In genomic region chr4:108620101-108620932, GRCh38 we compare ENCODE assay signal across 8 cellular contexts. TPM values are rescaled to one million over a fixed set of nuclear protein-coding genes. Genes with fewer than 3 reads are reported as not detected.
A peak's percentile ranks its signal among the peaks of the same experiment; 100 is the strongest.
DNase-seq lines count a peak whose midpoint lies in the region; ATAC-seq, FAIRE-seq and TF ChIP-seq lines count a peak whose summit lies in the region.

RPL34 (plus strand) TSS chr4:108620576; CDS start chr4:108621960, 1,384 bp downstream.

- WGBS in esophagus muscularis mucosa = under 1% methylated on average over 32 of the region's 32 CpGs

- peak within 1 kb of the TSS; percentile 83 to 100 for H3K4me3 Mint-ChIP-seq in activated T-cell treated with anti-CD3 and anti-CD28 coated beads, Interleukin-2, amount 50 U/mL, for 72 hours

- H3K4me3 ChIP-seq in esophagus muscularis mucosa = peak within 1 kb of the TSS; percentile 63 to 78 (median 72)
- peak within 1 kb of the TSS; percentile 81 to 91 for H3K4me3 ChIP-seq in muscle layer of duodenum (ENCODE audit: low read depth in 1 of 2, low read length in 2 of 2)

- no peak for TF ChIP-seq EP300 in esophagus muscularis mucosa (IDR thresholded peaks at IDR 0.05)

- intact Hi-C loops in esophagus muscularis mucosa (cut with DNase I) = no loop called here

- H3K36me3 Mint-ChIP-seq in activated T-cell treated with anti-CD3 and anti-CD28 coated beads, Interleukin-2, amount 50 U/mL, for 72 hours (ENCODE audit: insufficient read depth in 2 of 2) = peaks cover 35 to 58% of the 10 kb centered on the region in 2 donors

- peak; percentile 88 for FAIRE-seq in RCC 7860 (lab: Jason Lieb, UNC)

- peaks cover 49% of the 10 kb centered on the region for H3K36me3 ChIP-seq in KOPT-K1 (ENCODE audit: insufficient read depth, low read length)
- peaks cover 21 to 38% (median 36%) of the 10 kb centered on the region in 4 donors for H3K36me3 ChIP-seq in esophagus muscularis mucosa
- H3K36me3 ChIP-seq in muscle layer of duodenum (ENCODE audit: control insufficient read depth in 1 of 2, insufficient read depth in 2 of 2, low read length in 2 of 2) = peaks cover 25 to 35% of the 10 kb centered on the region in 2 donors

- H3K4me1 ChIP-seq in esophagus muscularis mucosa (peaks cover 12 to 46% (median 38%) of the 10 kb centered on the region in 4 donors), muscle layer of duodenum (ENCODE audit: control insufficient read depth in 1 of 2, insufficient read depth in 2 of 2, low read length in 2 of 2) (peaks cover 8 to 17% of the 10 kb centered on the region in 2 donors)

- H3K27me3 Mint-ChIP-seq in activated T-cell treated with anti-CD3 and anti-CD28 coated beads, Interleukin-2, amount 50 U/mL, for 72 hours (ENCODE audit: low read depth) = no peaks in the 10 kb centered on the region

- H3K4me1 Mint-ChIP-seq in activated T-cell treated with anti-CD3 and anti-CD28 coated beads, Interleukin-2, amount 50 U/mL, for 72 hours (ENCODE audit: low read depth) = peaks cover 63% of the 10 kb centered on the region

- peak; percentile 100 for ATAC-seq in GM21786 (IDR thresholded peaks at IDR 0.05; ENCODE audit: unreplicated experiment)
- peak; percentile 96 for ATAC-seq in activated T-cell treated with anti-CD3 and anti-CD28 coated beads, Interleukin-2, amount 50 U/mL, for 72 hours (replicated peaks in 1 of 2)

- H3K27ac Mint-ChIP-seq in activated T-cell treated with anti-CD3 and anti-CD28 coated beads, Interleukin-2, amount 50 U/mL, for 72 hours = peak within 1 kb of the TSS; percentile 96

- peak; percentile 82 for DNase-seq in DMS79 (lab: John Stamatoyannopoulos, UW)
- peak; percentile 92 for DNase-seq in RCC 7860 (ENCODE audit: low spot score)
- DNase-seq in activated T-cell treated with anti-CD3 and anti-CD28 coated beads, Interleukin-2, amount 50 U/mL, for 72 hours = peak; percentile 96 to 98
- peak; percentile 99 for DNase-seq in esophagus muscularis mucosa (ENCODE audit: extremely low spot score)
- peak; percentile 98 for DNase-seq in stimulated activated CD8-positive, alpha-beta memory T cell treated with anti-CD3 and anti-CD28 coated beads, Interleukin-7, amount 100 ng/mL, for 4 hours (ENCODE audit: low read depth in 2 of 2)

- H3K27ac ChIP-seq in KOPT-K1 (ENCODE audit: low read depth, low read length, poor library complexity, severe bottlenecking) = peak within 1 kb of the TSS; percentile 80
- H3K27ac ChIP-seq in esophagus muscularis mucosa (replicated peaks in 1 of 4) = peak within 1 kb of the TSS; percentile 83 to 84 (median 84)
- peak within 1 kb of the TSS; percentile 95 for H3K27ac ChIP-seq in muscle layer of duodenum (ENCODE audit: low read length)

- TF ChIP-seq CTCF in esophagus muscularis mucosa (IDR thresholded peaks at IDR 0.05) = peak in 1 of 3 experiments; percentile 3

- H3K9me3 Mint-ChIP-seq in activated T-cell treated with anti-CD3 and anti-CD28 coated beads, Interleukin-2, amount 50 U/mL, for 72 hours = no peaks in the 10 kb centered on the region

- H3K27me3 ChIP-seq in esophagus muscularis mucosa = no peaks in the 10 kb centered on the region
- no peaks in the 10 kb centered on the region for H3K27me3 ChIP-seq in muscle layer of duodenum (ENCODE audit: low read depth, low read length)

- H3K9me3 ChIP-seq in KOPT-K1 (ENCODE audit: insufficient read depth, low read length, poor library complexity, severe bottlenecking) (peaks cover 19% of the 10 kb centered on the region), esophagus muscularis mucosa (no peaks in the 10 kb centered on the region), muscle layer of duodenum (ENCODE audit: control insufficient read depth in 1 of 2, low read length in 2 of 2) (no peaks in the 10 kb centered on the region)

- peak; percentile 95 for TF ChIP-seq POLR2A in esophagus muscularis mucosa (IDR thresholded peaks at IDR 0.05; ENCODE audit: low read depth)

RNA-seq across cellular contexts. Expression of gene RPL34, which starts in this region (rescaled TPM):
- 1,000 to 10,000 TPM; 1,826 to 1,920 TPM for total RNA-seq in activated T-cell treated with anti-CD3 and anti-CD28 coated beads, Interleukin-2, amount 50 U/mL, for 72 hours
- 1,000 to 10,000 TPM in 2 of 4 donors, 100 to 1,000 TPM in 2; 578 to 1,199 (median 854) TPM for total RNA-seq in esophagus muscularis mucosa

Comparison
In these comparisons a context has a peak if more than half of its experiments do, and no peak if none do; other contexts are left out.
1. Peak in every context shown above with its lines: DNase-seq, ATAC-seq, H3K4me3 ChIP-seq and H3K27ac ChIP-seq.